10 cellular contexts compared by ENCODE assay signal in the genomic region with DNA sequence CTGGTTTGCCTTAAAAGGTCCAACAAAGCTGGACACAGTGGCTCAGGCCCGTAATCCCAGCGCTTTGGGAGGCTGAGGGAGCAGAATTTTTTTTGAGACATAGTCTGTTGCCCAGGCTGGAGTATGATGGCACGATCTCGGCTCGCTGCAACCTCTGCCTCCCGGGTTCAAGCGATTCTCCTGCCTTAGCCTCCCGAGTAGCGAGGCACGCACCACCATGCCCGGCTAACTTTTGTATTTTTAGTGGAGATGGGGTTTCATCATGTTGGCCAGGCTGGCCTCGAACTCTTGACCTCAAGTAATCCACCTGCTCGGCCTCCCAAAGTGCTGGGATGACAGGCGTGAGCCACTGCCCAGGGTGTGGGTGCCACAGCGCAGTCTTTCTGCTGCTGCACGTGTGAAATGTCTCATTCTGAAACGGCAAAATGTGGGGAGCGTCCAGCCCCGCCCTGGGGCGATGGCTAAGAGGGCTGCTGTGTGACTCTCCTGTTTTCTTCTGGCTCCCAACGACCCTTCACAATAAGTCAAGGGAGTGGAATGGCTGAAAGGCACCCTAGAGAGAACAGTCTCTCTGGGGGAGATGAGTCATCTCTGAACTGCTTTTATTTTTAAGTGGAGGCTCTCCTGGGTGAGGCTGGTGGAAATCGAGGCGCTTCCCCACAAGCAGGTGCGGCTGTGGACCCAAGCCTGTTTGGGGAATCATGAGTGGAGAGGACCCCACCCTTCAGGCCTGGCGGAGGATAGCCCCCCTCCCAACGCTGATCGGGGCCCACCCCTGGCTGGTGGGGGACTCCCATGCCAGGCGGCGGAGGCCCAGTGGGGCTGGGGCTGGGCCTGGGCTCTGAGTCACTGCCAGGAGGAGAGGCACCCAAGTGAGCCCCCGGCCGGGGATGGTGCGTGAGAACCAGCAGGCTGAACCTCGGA. TPM values are rescaled to one million over a fixed set of nuclear protein-coding genes. Genes with fewer than 3 reads are reported as not detected.
DNase-seq lines count a peak whose midpoint lies in the region; ATAC-seq and TF ChIP-seq lines count a peak whose summit lies in the region.
"Had no signal": no experiment of that assay in that cellular context is flagged by ENCODE, and none has a peak within 500 bp of the region (broad histone marks: within the 10 kb centered on the region; RNA-seq: fewer than 3 reads in every experiment).

No MANE protein-coding gene starts in this region.

- 87% methylated on average over 27 of the region's 33 CpGs for WGBS in smooth muscle cell (ENCODE audit: low lambda C conversion rate)

- no peaks in the 10 kb centered on the region for H4K20me1 ChIP-seq in smooth muscle cell (ENCODE audit: low read depth)

- no peaks in the 10 kb centered on the region for H3K79me2 ChIP-seq in smooth muscle cell (ENCODE audit: low read depth)

- DNase-seq in NCI-H2107 treated with DMSO at 0.1 percent for 48 hours (lab: John Stamatoyannopoulos, UW; ENCODE audit: unreplicated experiment) (peak; percentile 63), NCI-H2107 (lab: John Stamatoyannopoulos, UW) (no peak), HT1080 (ENCODE audit: low read depth) (peak; percentile 79), DMS153 treated with DMSO at 0.1 percent for 48 hours (lab: John Stamatoyannopoulos, UW; ENCODE audit: unreplicated experiment) (no peak), smooth muscle cell (lab: John Stamatoyannopoulos, UW; ENCODE audit: unreplicated experiment) (no peak)
- peak; percentile 21 for DNase-seq in activated T-helper 9 cell treated with anti-CD3 and anti-CD28 coated beads, Interleukin-2, amount 50 U/mL, for 16 hours (ENCODE audit: low read depth)
- DNase-seq in stimulated activated CD4-positive, alpha-beta T cell treated with anti-CD3 and anti-CD28 coated beads, Interleukin-2, amount 100 ng/mL, for 24 hours, result peak; percentile 45 to 56

- no peaks in the 10 kb centered on the region for H3K9me3 ChIP-seq in smooth muscle cell (replicated peaks; ENCODE audit: low read depth)
- H3K9me3 ChIP-seq: thoracic aorta had no signal

- H3K4me3 ChIP-seq in smooth muscle cell, result no peak overlapping the region
- H3K4me3 ChIP-seq: thoracic aorta had no signal

- H3K36me3 ChIP-seq in smooth muscle cell (ENCODE audit: low read depth), result no peaks in the 10 kb centered on the region
- H3K36me3 ChIP-seq: thoracic aorta had no signal

- H3K27ac ChIP-seq in smooth muscle cell (ENCODE audit: low read depth), result no peak overlapping the region
- H3K27ac ChIP-seq: thoracic aorta had no signal

- no peak for TF ChIP-seq CTCF in smooth muscle cell (IDR thresholded peaks at IDR 0.05; ENCODE audit: borderline replicate concordance, insufficient read depth, poor library complexity, severe bottlenecking)

- no peak overlapping the region for H2AFZ ChIP-seq in smooth muscle cell (ENCODE audit: low read depth)

- H3F3A ChIP-seq in smooth muscle cell (ENCODE audit: low read depth), result no peaks in the 10 kb centered on the region

- ATAC-seq in GM21528 (IDR thresholded peaks at IDR 0.05; ENCODE audit: low FRiP score, unreplicated experiment), result peak; percentile 64

- no peaks in the 10 kb centered on the region for H3K4me1 ChIP-seq in smooth muscle cell (ENCODE audit: low read depth)

- no peak overlapping the region for H3K4me2 ChIP-seq in smooth muscle cell

- H3K9ac ChIP-seq in smooth muscle cell (ENCODE audit: low read depth), result no peak overlapping the region

- H3K27me3 ChIP-seq in smooth muscle cell (ENCODE audit: low read depth), result peaks cover 6% of the 10 kb centered on the region

RNA-seq across cellular contexts. Expression of gene ADAP1, which starts 18.1 kb away (rescaled TPM):
- total RNA-seq in HT1080 (2014; rRNA removed; shearing (Covaris generic)), result 1.6 and 2.3 TPM in 2 replicates
- 3.2 and 3.8 TPM in 2 replicates for polyA plus RNA-seq in HT1080 (2015; cell fraction: cytosol; rRNA removed)
- polyA plus RNA-seq in HT1080 (2015; cell fraction: nucleus; rRNA removed), result 3.5 TPM in 2 replicates
- 2.0 and 3.0 TPM in 2 replicates for total RNA-seq in smooth muscle cell
- polyA plus RNA-seq in smooth muscle cell, result 1.3 and 2.4 TPM in 2 replicates

RNA-seq across cellular contexts. Expression of gene COX19, which starts 39.0 kb away (rescaled TPM):
- 7.0 and 9.6 TPM in 2 replicates for total RNA-seq in HT1080 (2014; rRNA removed; shearing (Covaris generic))
- polyA plus RNA-seq in HT1080 (2015; cell fraction: cytosol; rRNA removed), result 6.2 and 6.7 TPM in 2 replicates
- 10.2 and 11.0 TPM in 2 replicates for polyA plus RNA-seq in HT1080 (2015; cell fraction: nucleus; rRNA removed)
- 10.0 and 10.4 TPM in 2 replicates for total RNA-seq in smooth muscle cell
- polyA plus RNA-seq in smooth muscle cell, result 10.4 and 19.0 TPM in 2 replicates

RNA-seq across cellular contexts. Expression of gene CYP2W1, which starts 46.6 kb away (rescaled TPM):
- not detected in 2 replicates for total RNA-seq in HT1080 (2014; rRNA removed; shearing (Covaris generic))
- polyA plus RNA-seq in HT1080 (2015; cell fraction: cytosol; rRNA removed), result 0.59 TPM in 1 of 2 replicates, not detected in the other
- polyA plus RNA-seq in HT1080 (2015; cell fraction: nucleus; rRNA removed), result not detected in 2 replicates
- not detected in 2 replicates for total RNA-seq in smooth muscle cell
- 0.44 TPM in 1 of 2 replicates, not detected in the other for polyA plus RNA-seq in smooth muscle cell
- total RNA-seq: thoracic aorta had no signal
- polyA plus RNA-seq: liver had no signal

Comparison
In these comparisons a context has a peak if more than half of its experiments do, and no peak if none do; other contexts are left out.
1. DNase-seq: peak in NCI-H2107 treated with DMSO at 0.1 percent for 48 hours (single experiment), HT1080 (single experiment), activated T-helper 9 cell treated with anti-CD3 and anti-CD28 coated beads, Interleukin-2, amount 50 U/mL, for 16 hours (single experiment) and stimulated activated CD4-positive, alpha-beta T cell treated with anti-CD3 and anti-CD28 coated beads, Interleukin-2, amount 100 ng/mL, for 24 hours (2 of 2); none in NCI-H2107 (single experiment), DMS153 treated with DMSO at 0.1 percent for 48 hours (single experiment) and smooth muscle cell (single experiment).